Comparison of ENCODE assay signal across 1 cellular context in the genomic region with DNA sequence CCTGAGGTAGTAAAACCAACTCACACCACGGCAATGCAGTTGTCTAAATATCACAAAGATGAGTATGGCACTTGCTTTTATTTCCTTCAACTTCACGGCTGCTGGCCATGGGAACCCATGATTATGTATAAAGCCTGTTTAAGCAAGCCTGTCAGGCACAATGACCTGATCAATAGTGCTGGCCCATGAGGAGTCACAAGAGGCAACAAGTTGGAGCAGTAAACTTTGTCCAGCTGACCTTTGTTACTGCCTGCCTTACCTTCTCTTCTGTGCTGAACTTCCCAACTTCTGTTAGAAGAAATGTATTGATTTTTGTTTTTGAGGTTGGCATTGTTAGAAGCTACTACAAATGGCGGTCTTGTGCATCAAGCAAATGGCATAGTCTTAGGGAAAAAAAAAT.
TF ChIP-seq lines count a peak whose summit lies in the region.

No MANE protein-coding gene starts in this region.

TF ChIP-seq in liver, 16 proteins besides CTCF, POLR2A, EP300 and RAD21 (continued from another document):
- TF ChIP-seq SP1 (IDR thresholded peaks at IDR 0.05) (peak; percentile 84), YY1 (IDR thresholded peaks at IDR 0.05) (peak; percentile 40), EGR1 (IDR thresholded peaks at IDR 0.05; ENCODE audit: low read depth in 2 of 2) (no peak), ATF3 (IDR thresholded peaks at IDR 0.05) (no peak), HNF4G (IDR thresholded peaks at IDR 0.05) (peak; percentile 77), FOXA2 (IDR thresholded peaks at IDR 0.05) (no peak), NR2F2 (IDR thresholded peaks at IDR 0.05) (no peak), FOXA1 (IDR thresholded peaks at IDR 0.05) (no peak)
- TF ChIP-seq, protein P1, sequence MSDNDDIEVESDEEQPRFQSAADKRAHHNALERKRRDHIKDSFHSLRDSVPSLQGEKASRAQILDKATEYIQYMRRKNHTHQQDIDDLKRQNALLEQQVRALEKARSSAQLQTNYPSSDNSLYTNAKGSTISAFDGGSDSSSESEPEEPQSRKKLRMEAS (IDR thresholded peaks at IDR 0.05) = peak; percentile 12
